ENCODE assay signal across 25 cellular contexts in genomic region chr9:33418090-33418489, GRCh38. TPM values are rescaled to one million over a fixed set of nuclear protein-coding genes. Genes with fewer than 3 reads are reported as not detected.
DNase-seq lines count a peak whose midpoint lies in the region; ATAC-seq, FAIRE-seq and TF ChIP-seq lines count a peak whose summit lies in the region.
"Had no signal": no experiment of that assay in that cellular context is flagged by ENCODE, and none has a peak within 500 bp of the region (broad histone marks: within the 10 kb centered on the region; RNA-seq: fewer than 3 reads in every experiment).

No MANE protein-coding gene starts in this region.

- H3K36me3 Mint-ChIP-seq in central memory CD8-positive, alpha-beta T cell (ENCODE audit: insufficient read depth), result peaks cover 4% of the 10 kb centered on the region
- no peaks in the 10 kb centered on the region for H3K36me3 Mint-ChIP-seq in naive thymus-derived CD4-positive, alpha-beta T cell
- H3K36me3 Mint-ChIP-seq in T-helper 2 cell treated with Interferon-gamma antibody and Interleukin-4, amounts not matched to agents 5 μg/mL and 100 μg/mL, for 36 hours (ENCODE audit: low read depth), result no peaks in the 10 kb centered on the region
- H3K36me3 Mint-ChIP-seq: activated naive CD4-positive, alpha-beta T cell treated with anti-CD3 and anti-CD28 coated beads, Interleukin-2, amount 50 U/mL, for 72 hours; memory B cell; natural killer cell had no signal

- no peak overlapping the region for H3K4me2 ChIP-seq in A549

- H3K36me3 ChIP-seq in naive thymus-derived CD4-positive, alpha-beta T cell (ENCODE audit: control insufficient read depth in 2 of 3, insufficient read depth in 3 of 3, low read length in 3 of 3), result no peaks in the 10 kb centered on the region
- H3K36me3 ChIP-seq in testis (ENCODE audit: low read depth, missing control alignments), result no peaks in the 10 kb centered on the region
- H3K36me3 ChIP-seq: stomach, WERI-Rb-1 had no signal

- H3K9me3 ChIP-seq in A549, result no peaks in the 10 kb centered on the region
- no peaks in the 10 kb centered on the region for H3K9me3 ChIP-seq in naive thymus-derived CD4-positive, alpha-beta T cell (ENCODE audit: control insufficient read depth in 2 of 3, low read length in 3 of 3)
- H3K9me3 ChIP-seq in testis, result no peaks in the 10 kb centered on the region
- H3K9me3 ChIP-seq: stomach had no signal

- TF ChIP-seq POLR2A in A549 (IDR thresholded peaks at IDR 0.05; ENCODE audit: low read length), result no peak
- no peak for TF ChIP-seq POLR2A in testis (IDR thresholded peaks at IDR 0.05)

- 94% methylated on average over 8 of the region's 8 CpGs for WGBS in A549 (ENCODE audit: missing lambda C conversion rate)
- 94 to 96% methylated on average over 7 to 8 of the region's 8 CpGs for WGBS in testis, 2 donors

- no peaks in the 10 kb centered on the region for H3K9me3 Mint-ChIP-seq in central memory CD8-positive, alpha-beta T cell
- no peaks in the 10 kb centered on the region for H3K9me3 Mint-ChIP-seq in naive thymus-derived CD4-positive, alpha-beta T cell
- H3K9me3 Mint-ChIP-seq in T-helper 2 cell treated with Interferon-gamma antibody and Interleukin-4, amounts not matched to agents 5 μg/mL and 100 μg/mL, for 36 hours, result no peaks in the 10 kb centered on the region
- H3K9me3 Mint-ChIP-seq: activated CD8-positive, alpha-beta T cell treated with anti-CD3 and anti-CD28 coated beads for 36 hours; activated naive CD4-positive, alpha-beta T cell treated with anti-CD3 and anti-CD28 coated beads, Interleukin-2, amount 50 U/mL, for 72 hours; activated T-cell treated with anti-CD3 and anti-CD28 coated beads, Interleukin-2, amount 50 U/mL, for 24 hours; memory B cell; natural killer cell had no signal

- no peak for TF ChIP-seq CTCF in A549 (IDR thresholded peaks at IDR 0.05)
- no peak for TF ChIP-seq CTCF in testis (IDR thresholded peaks at IDR 0.05)

- no peak for TF ChIP-seq EP300 in A549 (IDR thresholded peaks at IDR 0.05)

- peak overlapping the region; percentile 21 to 87; a peak in 4 of 6 replicates for H3K27ac ChIP-seq in A549
- H3K27ac ChIP-seq in naive thymus-derived CD4-positive, alpha-beta T cell (ENCODE audit: low read depth, low read length), result no peak overlapping the region
- no peak overlapping the region for H3K27ac ChIP-seq in testis
- H3K27ac ChIP-seq: WERI-Rb-1 had no signal

- H3K4me1 ChIP-seq in A549 (peaks cover 46% of the 10 kb centered on the region), testis (no peaks in the 10 kb centered on the region)
- peaks cover 34 to 44% of the 10 kb centered on the region in 2 donors for H3K4me1 ChIP-seq in naive thymus-derived CD4-positive, alpha-beta T cell (ENCODE audit: control insufficient read depth in 2 of 2, insufficient read depth in 2 of 2, low read length in 2 of 2)

- intact Hi-C loops in naive thymus-derived CD4-positive, alpha-beta T cell (cut with micrococcal nuclease), result loop anchor here in 1 of 2 donors (5.0 kb wide), 1 partner anchor 94 kb away; no protein-coding TSS in a partner anchor
- intact Hi-C loops in testis (cut with DNase I; ENCODE audit: low total_unique reads), result loop anchor here (5.0 kb wide), 1 partner anchor 41 kb away; no protein-coding TSS in a partner anchor

- no peak for FAIRE-seq in A549 (lab: Jason Lieb, UNC)
- FAIRE-seq: colon, endothelial cell of umbilical vein, frontal cortex had no signal

- ATAC-seq in A549 (no peak), GM19397 (IDR thresholded peaks at IDR 0.05; ENCODE audit: unreplicated experiment) (no peak)
- no peak for ATAC-seq in central memory CD8-positive, alpha-beta T cell (replicated peaks; ENCODE audit: extremely low read depth, poor library complexity, severe bottlenecking)
- no peak for ATAC-seq in naive thymus-derived CD4-positive, alpha-beta T cell
- ATAC-seq: activated CD8-positive, alpha-beta T cell treated with anti-CD3 and anti-CD28 coated beads for 36 hours; activated naive CD4-positive, alpha-beta T cell treated with anti-CD3 and anti-CD28 coated beads, Interleukin-2, amount 50 U/mL, for 72 hours; natural killer cell had no signal

- no peaks in the 10 kb centered on the region for H3K27me3 Mint-ChIP-seq in central memory CD8-positive, alpha-beta T cell
- peaks cover 0 to 11% (median 0%) of the 10 kb centered on the region in 5 donors for H3K27me3 Mint-ChIP-seq in naive thymus-derived CD4-positive, alpha-beta T cell
- peaks cover 4% of the 10 kb centered on the region for H3K27me3 Mint-ChIP-seq in T-helper 2 cell treated with Interferon-gamma antibody and Interleukin-4, amounts not matched to agents 5 μg/mL and 100 μg/mL, for 36 hours (ENCODE audit: low read depth)
- H3K27me3 Mint-ChIP-seq: activated CD8-positive, alpha-beta T cell treated with anti-CD3 and anti-CD28 coated beads for 36 hours; activated T-cell treated with anti-CD3 and anti-CD28 coated beads, Interleukin-2, amount 50 U/mL, for 24 hours had no signal

- peak overlapping the region; percentile 8 for H3K27ac Mint-ChIP-seq in central memory CD8-positive, alpha-beta T cell (ENCODE audit: low read depth)
- peak overlapping the region in 8 of 9 donors; percentile 10 to 97 (median 82) for H3K27ac Mint-ChIP-seq in naive thymus-derived CD4-positive, alpha-beta T cell
- H3K27ac Mint-ChIP-seq in T-helper 2 cell treated with Interferon-gamma antibody and Interleukin-4, amounts not matched to agents 5 μg/mL and 100 μg/mL, for 36 hours, result no peak overlapping the region
- H3K27ac Mint-ChIP-seq: activated CD8-positive, alpha-beta T cell treated with anti-CD3 and anti-CD28 coated beads for 36 hours; memory B cell; natural killer cell had no signal

- H3K4me3 ChIP-seq in A549 (no peak overlapping the region), testis (no peak overlapping the region)
- no peak overlapping the region for H3K4me3 ChIP-seq in naive thymus-derived CD4-positive, alpha-beta T cell (ENCODE audit: low read length)
- H3K4me3 ChIP-seq: stomach had no signal

- H3K27me3 ChIP-seq in naive thymus-derived CD4-positive, alpha-beta T cell (ENCODE audit: control insufficient read depth in 2 of 2, insufficient read depth in 2 of 2, low read length in 2 of 2), result no peaks in the 10 kb centered on the region
- H3K27me3 ChIP-seq in testis, result no peaks in the 10 kb centered on the region
- H3K27me3 ChIP-seq: stomach had no signal

- peaks cover 33% of the 10 kb centered on the region for H3K4me1 Mint-ChIP-seq in central memory CD8-positive, alpha-beta T cell
- H3K4me1 Mint-ChIP-seq in naive thymus-derived CD4-positive, alpha-beta T cell, result peaks cover 31 to 54% (median 45%) of the 10 kb centered on the region in 7 donors
- peaks cover 39% of the 10 kb centered on the region for H3K4me1 Mint-ChIP-seq in T-helper 2 cell treated with Interferon-gamma antibody and Interleukin-4, amounts not matched to agents 5 μg/mL and 100 μg/mL, for 36 hours (ENCODE audit: low read depth)

- POLR2A ChIA-PET in A549 (lab: Yijun Ruan, JAX), result no interaction called here
- POLR2A ChIA-PET in naive thymus-derived CD4-positive, alpha-beta T cell (lab: Charles Lee), result interaction anchor here (0.6 to 6.1 kb wide), 7 partner anchors 11 to 47 kb away, joined by 3 to 102 read pairs (median 7); partner anchors contain the start of gene AQP3

- no peak for TF ChIP-seq RAD21 in A549 (conservative IDR thresholded peaks at IDR 0.05 in 1 of 2, IDR thresholded peaks at IDR 0.05 in 1 of 2)

- CTCF ChIA-PET in A549 (lab: Yijun Ruan, JAX), result interaction anchor here (1.0 to 12.6 kb wide), 8 partner anchors 12 to 128 kb away, joined by 3 to 177 read pairs (median 42); partner anchors contain the start of genes AQP3, AQP7 and NFX1
- CTCF ChIA-PET in naive thymus-derived CD4-positive, alpha-beta T cell (lab: Charles Lee), result interaction anchor here (3.6 to 12.1 kb wide), 3 partner anchors 14 to 49 kb away, joined by 26 to 134 read pairs (median 53); partner anchors contain the start of gene AQP3

- H3K4me3 Mint-ChIP-seq in central memory CD8-positive, alpha-beta T cell, result no peak overlapping the region
- H3K4me3 Mint-ChIP-seq in naive thymus-derived CD4-positive, alpha-beta T cell, result peak overlapping the region in 3 of 10 donors; percentile 9 to 86 (median 16)
- no peak overlapping the region for H3K4me3 Mint-ChIP-seq in T-helper 2 cell treated with Interferon-gamma antibody and Interleukin-4, amounts not matched to agents 5 μg/mL and 100 μg/mL, for 36 hours
- H3K4me3 Mint-ChIP-seq: activated CD8-positive, alpha-beta T cell treated with anti-CD3 and anti-CD28 coated beads for 36 hours; activated T-cell treated with anti-CD3 and anti-CD28 coated beads, Interleukin-2, amount 50 U/mL, for 24 hours; memory B cell; natural killer cell had no signal

- DNase-seq in A549 (ENCODE audit: low read depth in 1 of 2, low spot score in 1 of 2), result no peak
- DNase-seq in HPDE6-E6E7 (ENCODE audit: extremely low spot score), result peak; percentile 86
- DNase-seq in central memory CD8-positive, alpha-beta T cell (ENCODE audit: low spot score in 2 of 2), result no peak
- DNase-seq in naive thymus-derived CD4-positive, alpha-beta T cell, result no peak
- no peak for DNase-seq in testis
- DNase-seq in T-helper 2 cell, result no peak
- no peak for DNase-seq in T-helper 2 cell treated with Interferon-gamma antibody and Interleukin-4, amounts not matched to agents 5 μg/mL and 100 μg/mL, for 36 hours (ENCODE audit: low spot score)
- DNase-seq: activated CD8-positive, alpha-beta T cell treated with anti-CD3 and anti-CD28 coated beads for 36 hours; activated T-cell treated with anti-CD3 and anti-CD28 coated beads, Interleukin-2, amount 50 U/mL, for 24 hours; COR-L47; KG1; kidney glomerular epithelial cell; natural killer cell; NCI-H1048; NCI-H2029 treated with DMSO at 0.1 percent for 48 hours; NCI-H446 treated with DMSO at 0.1 percent for 48 hours; RPMI8226; stomach; WERI-Rb-1 had no signal

RNA-seq across cellular contexts. Expression of gene AQP7, which starts 15.7 kb away (rescaled TPM):
- polyA plus RNA-seq in A549 (2011; rRNA removed), result 1.1 and 1.2 TPM in 2 replicates
- polyA plus RNA-seq in A549 (2012; cell fraction: cytosol; rRNA removed), result 0.32 and 0.39 TPM in 2 replicates
- polyA plus RNA-seq in A549 (2012; cell fraction: nucleus; rRNA removed), result 1.4 and 1.6 TPM in 2 replicates
- polyA plus RNA-seq in A549 (2017; fragmentation: RNase III; extraction: RNeasy Plus Mini Kit Qiagen cat#74134 plus additional on column Dnase treatment), result 0.39 to 0.69 TPM (median 0.61 TPM) in 3 replicates
- polyA minus RNA-seq in A549 (2011; rRNA and poly(A)+ RNA removed), result 2.4 and 4.0 TPM in 2 replicates
- 1 to 10 TPM in 3 of 5 experiments, under 1 TPM in 2; 0.32 to 1.9 (median 1.1) TPM for total RNA-seq in naive thymus-derived CD4-positive, alpha-beta T cell
- polyA plus RNA-seq in naive thymus-derived CD4-positive, alpha-beta T cell, result under 1 TPM in 1 of 2 donors, not detected in 1; 0.53 TPM
- total RNA-seq in testis, result 10 to 100 TPM; 19.1 to 37.6 TPM
- 55.6 TPM for polyA plus RNA-seq in testis (ENCODE audit: insufficient read depth, low read depth, low replicate concordance)
- total RNA-seq: activated CD8-positive, alpha-beta T cell treated with anti-CD3 and anti-CD28 coated beads for 36 hours; frontal cortex; natural killer cell had no signal
- polyA plus RNA-seq: endothelial cell of umbilical vein had no signal

RNA-seq across cellular contexts. Expression of gene AQP3, which starts 29.3 kb away (rescaled TPM):
- polyA plus RNA-seq in A549 (2011; rRNA removed) (18.8 and 21.7 TPM in 2 replicates), A549 (2017; fragmentation: RNase III; extraction: RNeasy Plus Mini Kit Qiagen cat#74134 plus additional on column Dnase treatment) (5.4 to 7.2 TPM (median 6.2 TPM) in 3 replicates), testis (ENCODE audit: insufficient read depth, low read depth, low replicate concordance) (6.3 TPM)
- polyA plus RNA-seq in A549 (2012; cell fraction: cytosol; rRNA removed), result 5.7 and 8.1 TPM in 2 replicates
- polyA plus RNA-seq in A549 (2012; cell fraction: nucleus; rRNA removed), result 7.2 and 8.9 TPM in 2 replicates
- polyA minus RNA-seq in A549 (2011; rRNA and poly(A)+ RNA removed), result 18.5 and 20.7 TPM in 2 replicates
- 100 to 1,000 TPM in 3 of 5 experiments, 10 to 100 TPM in 2; 53.3 to 173 (median 110) TPM for total RNA-seq in naive thymus-derived CD4-positive, alpha-beta T cell
- polyA plus RNA-seq in naive thymus-derived CD4-positive, alpha-beta T cell, result 100 to 1,000 TPM; 178 to 252 TPM
- total RNA-seq in testis, result 1 to 10 TPM; 4.6 to 9.0 TPM
- total RNA-seq: frontal cortex had no signal

RNA-seq across cellular contexts. Expression of gene NOL6, which starts 55.6 kb away (rescaled TPM):
- polyA plus RNA-seq in A549 (2011; rRNA removed) (49.5 and 56.6 TPM in 2 replicates), A549 (2017; fragmentation: RNase III; extraction: RNeasy Plus Mini Kit Qiagen cat#74134 plus additional on column Dnase treatment) (52.0 to 56.2 TPM (median 52.8 TPM) in 3 replicates), testis (ENCODE audit: insufficient read depth, low read depth, low replicate concordance) (51.6 TPM)
- polyA plus RNA-seq in A549 (2012; cell fraction: cytosol; rRNA removed), result 61.8 and 73.6 TPM in 2 replicates
- 106 and 132 TPM in 2 replicates for polyA plus RNA-seq in A549 (2012; cell fraction: nucleus; rRNA removed)
- 74.8 and 80.7 TPM in 2 replicates for polyA minus RNA-seq in A549 (2011; rRNA and poly(A)+ RNA removed)
- 10 to 100 TPM; 34.0 to 48.0 (median 44.0) TPM for total RNA-seq in naive thymus-derived CD4-positive, alpha-beta T cell
- 10 to 100 TPM; 14.2 to 30.0 TPM for polyA plus RNA-seq in naive thymus-derived CD4-positive, alpha-beta T cell
- total RNA-seq in testis, result 10 to 100 TPM; 40.4 to 45.4 TPM

Comparison
In these comparisons a context has a peak if more than half of its experiments do, and no peak if none do; other contexts are left out.
1. H3K27ac ChIP-seq: peak in A549 (2 of 2); none in naive thymus-derived CD4-positive, alpha-beta T cell (single experiment) and testis (0 of 2).
2. RNA of gene AQP7, which starts 15.7 kb away (polyA plus RNA-seq): 55.6 TPM in testis (single experiment); 0.32 to 1.6 TPM in A549 and 0.53 TPM in naive thymus-derived CD4-positive, alpha-beta T cell; every median in the first group is over 10 times any median in the second.
3. RNA of gene AQP3, which starts 29.3 kb away (polyA plus RNA-seq): 178 to 252 TPM in naive thymus-derived CD4-positive, alpha-beta T cell; 5.4 to 21.7 TPM in A549 and 6.3 TPM in testis (single experiment); every median in the first group is over 4 times any median in the second.